In the genomic region with DNA sequence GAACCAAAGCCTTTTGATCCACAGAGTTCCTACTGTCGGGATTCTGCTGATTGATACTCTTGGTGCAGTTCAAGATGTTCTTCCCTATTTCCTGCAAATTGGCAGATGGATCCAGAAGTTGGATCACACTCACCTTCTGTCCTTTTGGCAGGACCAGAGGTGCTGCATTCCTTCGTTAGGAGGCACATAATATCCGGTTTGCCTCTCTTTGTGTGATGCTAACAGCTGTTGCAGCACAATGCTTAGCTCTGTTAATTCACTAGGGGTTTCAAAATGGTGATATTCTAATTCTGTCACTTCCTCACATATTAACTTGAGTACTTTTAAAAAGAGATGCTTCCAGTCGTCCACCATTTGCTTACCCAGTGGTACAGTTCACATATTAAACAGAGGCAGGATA, we compare ENCODE assay signal across 29 cellular contexts. TPM values are rescaled to one million over a fixed set of nuclear protein-coding genes. Genes with fewer than 3 reads are reported as not detected.
"Had no signal": no experiment of that assay in that cellular context is flagged by ENCODE, and none has a peak within 500 bp of the region (broad histone marks: within the 10 kb centered on the region; RNA-seq: fewer than 3 reads in every experiment).

No MANE protein-coding gene starts in this region.

- H3K4me3 Mint-ChIP-seq: activated T-helper 17 cell treated with anti-CD3 and anti-CD28 coated beads, Interleukin-2, amount 50 U/mL, for 72 hours; effector memory CD8-positive, alpha-beta T cell; natural killer cell treated with Interleukin-12 subunit alpha and Interleukin-12 subunit beta and Interleukin-15 and Interleukin-18, amount 100 ng/mL, for 72 hours had no signal

- ATAC-seq: activated CD4-positive, CD25-positive, alpha-beta regulatory T cell treated with anti-CD3 and anti-CD28 coated beads, Interleukin-2, amount 50 U/mL, for 24 hours; activated T-helper 17 cell treated with anti-CD3 and anti-CD28 coated beads, Interleukin-2, amount 50 U/mL, for 72 hours; effector memory CD8-positive, alpha-beta T cell; gastrocnemius medialis; mucosa of descending colon; natural killer cell treated with Interleukin-12 subunit alpha and Interleukin-12 subunit beta and Interleukin-15 and Interleukin-18, amount 100 ng/mL, for 72 hours; right lobe of liver had no signal

- H3K4me1 Mint-ChIP-seq: activated T-helper 17 cell treated with anti-CD3 and anti-CD28 coated beads, Interleukin-2, amount 50 U/mL, for 72 hours had no signal

- DNase-seq: activated CD4-positive, alpha-beta T cell treated with anti-CD3 and anti-CD28 coated beads for 48 hours; activated CD4-positive, alpha-beta T cell treated with anti-CD3 and anti-CD28 coated beads, Interleukin-2, amount 50 U/mL, for 48 hours; activated CD8-positive, alpha-beta memory T cell treated with anti-CD3 and anti-CD28 coated beads for 24 hours; activated gamma-delta T cell treated with Interleukin-2 at 50 U/mL for 16 hours; activated naive CD4-positive, alpha-beta T cell treated with anti-CD3 and anti-CD28 coated beads, Interleukin-2, amount 50 U/mL, for 16 hours; activated T-cell treated with anti-CD3 and anti-CD28 coated beads, Interleukin-2, amount 50 U/mL, for 1 hour; amniotic stem cell; brain microvascular endothelial cell; caudate nucleus; cortex of kidney; effector memory CD8-positive, alpha-beta T cell; erythroblast; gastrocnemius medialis; glutamatergic neuron; islet precursor cell; left ventricle myocardium inferior; mucosa of descending colon; right lobe of liver; stimulated activated CD4-positive, alpha-beta T cell treated with anti-CD3 and anti-CD28 coated beads, Interleukin-2, amount 100 ng/mL, for 48 hours; T-helper 9 cell; tibial artery had no signal

- H3K27ac Mint-ChIP-seq: activated T-helper 17 cell treated with anti-CD3 and anti-CD28 coated beads, Interleukin-2, amount 50 U/mL, for 72 hours; effector memory CD8-positive, alpha-beta T cell; natural killer cell treated with Interleukin-12 subunit alpha and Interleukin-12 subunit beta and Interleukin-15 and Interleukin-18, amount 100 ng/mL, for 72 hours; progenitor cell of endocrine pancreas had no signal

RNA-seq across cellular contexts. Expression of a gene that starts 15.2 kb away (rescaled TPM):
- total RNA-seq: activated T-helper 17 cell treated with anti-CD3 and anti-CD28 coated beads, Interleukin-2, amount 50 U/mL, for 72 hours; astrocyte; myocyte; natural killer cell treated with Interleukin-12 subunit alpha and Interleukin-12 subunit beta and Interleukin-15 and Interleukin-18, amount 100 ng/mL, for 72 hours; renal cortical epithelial cell; skeletal muscle tissue had no signal
